Comparison of ENCODE assay signal across 7 cellular contexts in the genomic region with DNA sequence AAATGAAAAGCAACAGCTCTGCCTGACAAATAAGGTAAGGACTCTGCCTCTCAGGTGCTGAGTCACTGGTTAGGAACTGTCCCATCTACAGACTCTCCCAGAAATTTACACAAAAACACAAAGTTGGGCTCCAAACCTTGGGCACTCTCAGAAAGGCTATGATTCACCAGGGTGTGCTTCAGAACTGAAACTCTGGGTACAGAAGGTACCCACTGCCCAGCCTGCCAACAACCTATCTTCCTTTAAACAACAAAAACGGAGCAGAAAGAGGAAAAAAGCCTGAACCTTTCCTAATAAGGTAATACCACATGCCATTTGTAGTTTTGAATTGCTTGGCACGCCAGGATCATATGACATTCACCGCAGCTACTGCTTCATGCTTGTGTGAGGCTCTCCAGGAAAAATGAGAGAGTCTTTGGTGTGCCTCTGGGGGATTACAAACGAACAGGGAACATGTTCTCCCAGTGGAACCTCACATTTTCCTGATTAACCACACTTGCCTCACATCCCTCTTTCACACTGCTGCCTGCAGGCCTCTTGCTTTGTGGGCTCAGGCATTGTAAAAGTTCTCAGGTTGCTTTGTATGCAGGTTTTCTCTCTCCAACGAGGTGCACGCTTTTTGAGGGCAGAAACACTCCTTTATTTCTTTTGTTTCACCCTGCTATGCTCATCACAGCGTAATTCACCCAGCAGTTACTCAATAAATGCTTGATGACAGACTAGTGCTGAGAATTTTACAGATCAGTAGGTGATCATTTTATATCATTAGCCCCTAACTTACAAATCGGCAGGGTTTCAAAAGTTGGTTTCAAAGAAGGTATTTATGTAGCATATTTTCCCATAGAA.
DNase-seq lines count a peak whose midpoint lies in the region; ATAC-seq and TF ChIP-seq lines count a peak whose summit lies in the region.

No MANE protein-coding gene starts in this region.

- H3K9me3 ChIP-seq in endodermal cell (ENCODE audit: control insufficient read depth, low read length) (no peaks in the 10 kb centered on the region), muscle layer of colon (ENCODE audit: low read length) (no peaks in the 10 kb centered on the region)

- H3K27ac ChIP-seq in endodermal cell (ENCODE audit: low read depth, low read length) (peak overlapping the region; percentile 74), muscle layer of colon (ENCODE audit: low read depth, low read length) (peak overlapping the region; percentile 7)

- DNase-seq in NCI-H2171 (lab: John Stamatoyannopoulos, UW): peak; percentile 82
- DNase-seq in endodermal cell: peak; percentile 74
- DNase-seq in superior temporal gyrus (ENCODE audit: extremely low spot score): no peak

- peak overlapping the region; percentile 88 for H3K27ac Mint-ChIP-seq in endodermal cell

- H3K9me3 Mint-ChIP-seq in endodermal cell: no peaks in the 10 kb centered on the region

- H3K27me3 ChIP-seq in endodermal cell (ENCODE audit: control insufficient read depth, insufficient read depth, low read length, poor library complexity, severe bottlenecking) (peaks cover 2% of the 10 kb centered on the region), muscle layer of colon (ENCODE audit: control insufficient read depth in 1 of 2, insufficient read depth in 2 of 2, low read length in 2 of 2) (no peaks in the 10 kb centered on the region)

- H3K36me3 ChIP-seq in endodermal cell (ENCODE audit: control insufficient read depth, insufficient read depth, low read length) (no peaks in the 10 kb centered on the region), muscle layer of colon (ENCODE audit: insufficient read depth, low read length) (no peaks in the 10 kb centered on the region)

- TF ChIP-seq CTCF in endodermal cell (conservative IDR thresholded peaks at IDR 0.05): no peak

- peaks cover 46% of the 10 kb centered on the region for H3K4me1 Mint-ChIP-seq in endodermal cell

- H3K9ac ChIP-seq in endodermal cell (ENCODE audit: extremely low read depth, low read length, poor library complexity, severe bottlenecking): no peak overlapping the region
- H3K9ac ChIP-seq in muscle layer of colon (ENCODE audit: low read length): no peak overlapping the region

- H3K27me3 Mint-ChIP-seq in endodermal cell (ENCODE audit: insufficient read depth): peaks cover 3% of the 10 kb centered on the region

- H3K36me3 Mint-ChIP-seq in endodermal cell (ENCODE audit: low read depth): no peaks in the 10 kb centered on the region

- peak; percentile 38 for ATAC-seq in GM21423 (IDR thresholded peaks at IDR 0.05; ENCODE audit: unreplicated experiment)
- ATAC-seq in GM19397 (IDR thresholded peaks at IDR 0.05; ENCODE audit: unreplicated experiment): no peak
- no peak for ATAC-seq in HG02970 (IDR thresholded peaks at IDR 0.05; ENCODE audit: low FRiP score, unreplicated experiment)

- WGBS in endodermal cell (ENCODE audit: insufficient coverage in 1 of 2, insufficient read length in 1 of 2), 2 experiments: 19 to 40% methylated on average over 6 to 8 of the region's 8 CpGs

- peak overlapping the region; percentile 1 for H3K4me3 Mint-ChIP-seq in endodermal cell

- H3K4me3 ChIP-seq in endodermal cell (ENCODE audit: low read length): no peak overlapping the region
- H3K4me3 ChIP-seq in muscle layer of colon (ENCODE audit: low read depth in 1 of 2, low read length in 2 of 2): no peak overlapping the region

- H3K4me1 ChIP-seq in endodermal cell (ENCODE audit: control insufficient read depth, insufficient read depth, low read length) (peaks cover 22% of the 10 kb centered on the region), muscle layer of colon (ENCODE audit: insufficient read depth, low read length) (peaks cover 32% of the 10 kb centered on the region)
